In genomic region chr9:17725399-17726010, GRCh38 we compare ENCODE assay signal across 17 cellular contexts.
"Had no signal": no experiment of that assay in that cellular context is flagged by ENCODE, and none has a peak within 500 bp of the region (broad histone marks: within the 10 kb centered on the region; RNA-seq: fewer than 3 reads in every experiment).

No MANE protein-coding gene starts in this region.

- DNase-seq: activated T-cell treated with anti-CD3 and anti-CD28 coated beads, Interleukin-2, amount 50 U/mL, for 1 hour; adrenal gland; central memory CD4-positive, alpha-beta T cell; cortex of kidney; endodermal cell; esophagus squamous epithelium; gastrocnemius medialis; head of caudate nucleus; left cardiac atrium; naive thymus-derived CD4-positive, alpha-beta T cell; occipital lobe; posterior cingulate gyrus; small intestine; stimulated activated CD4-positive, alpha-beta T cell treated with anti-CD3 and anti-CD28 coated beads, Interleukin-2, amount 100 ng/mL, for 24 hours; stimulated activated naive CD8-positive, alpha-beta T cell treated with anti-CD3 and anti-CD28 coated beads, Interleukin-15, amount 100 ng/mL, for 72 hours; T1000; tibial artery had no signal
